Comparison of ENCODE assay signal across 10 cellular contexts in the genomic region with DNA sequence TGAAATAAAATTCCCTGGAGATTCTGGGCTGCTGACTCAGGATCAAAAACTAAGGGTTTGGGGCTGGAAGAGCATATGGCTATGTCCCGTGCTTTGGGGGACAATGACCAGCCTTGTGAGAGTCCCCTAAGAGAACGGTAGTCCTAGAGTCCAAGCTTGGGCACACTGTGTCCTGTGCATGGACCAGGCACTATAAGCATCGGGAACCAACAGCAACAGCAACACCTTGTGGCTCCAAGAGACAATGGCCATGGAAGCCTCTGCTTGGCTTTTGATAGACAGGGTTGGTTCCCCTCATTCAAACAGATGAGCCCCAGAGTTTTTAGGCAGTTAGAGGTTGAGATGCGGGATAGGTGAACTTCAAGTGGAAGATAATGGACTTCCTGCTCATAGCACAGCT.
DNase-seq lines count a peak whose midpoint lies in the region; ATAC-seq and TF ChIP-seq lines count a peak whose summit lies in the region.
"Had no signal": no experiment of that assay in that cellular context is flagged by ENCODE, and none has a peak within 500 bp of the region (broad histone marks: within the 10 kb centered on the region; RNA-seq: fewer than 3 reads in every experiment).

No MANE protein-coding gene starts in this region.

- DNase-seq in DMS153 treated with DMSO at 0.1 percent for 48 hours (lab: John Stamatoyannopoulos, UW; ENCODE audit: unreplicated experiment) (peak; percentile 37), HEK293T (ENCODE audit: extremely low spot score) (peak; percentile 14), OCI-M1 (lab: John Stamatoyannopoulos, UW) (peak; percentile 32), islet precursor cell (peak; percentile 56), SKM-1 (lab: John Stamatoyannopoulos, UW; ENCODE audit: unreplicated experiment) (no peak)
- DNase-seq: activated CD4-positive, alpha-beta T cell treated with anti-CD3 and anti-CD28 coated beads, Interleukin-2, amount 10 ng/mL, durations not matched to agents 7 days and 5 days; central memory CD4-positive, alpha-beta T cell had no signal

- CTCF ChIA-PET in HEK293T (lab: Yijun Ruan, JAX): interaction anchor here (0.6 kb wide), 1 partner anchor 371 kb away, joined by 8 read pairs; no protein-coding TSS in a partner anchor

- ATAC-seq in HG03135 (IDR thresholded peaks at IDR 0.05; ENCODE audit: unreplicated experiment) (no peak), GM21390 (IDR thresholded peaks at IDR 0.05; ENCODE audit: unreplicated experiment) (no peak), GM21515 (IDR thresholded peaks at IDR 0.05; ENCODE audit: unreplicated experiment) (no peak)

- POLR2A ChIA-PET in HEK293T (lab: Yijun Ruan, JAX): no interaction called here

TF ChIP-seq in HEK293T, 16 proteins besides CTCF, POLR2A, EP300 and RAD21:
- no peak for TF ChIP-seq SP1 (IDR thresholded peaks at IDR 0.05)
- no peak for TF ChIP-seq BHLHE40 (IDR thresholded peaks at IDR 0.05; ENCODE audit: borderline replicate concordance)
- TF ChIP-seq NFRKB (IDR thresholded peaks at IDR 0.05): no peak
